14 cellular contexts compared by ENCODE assay signal in the genomic region with DNA sequence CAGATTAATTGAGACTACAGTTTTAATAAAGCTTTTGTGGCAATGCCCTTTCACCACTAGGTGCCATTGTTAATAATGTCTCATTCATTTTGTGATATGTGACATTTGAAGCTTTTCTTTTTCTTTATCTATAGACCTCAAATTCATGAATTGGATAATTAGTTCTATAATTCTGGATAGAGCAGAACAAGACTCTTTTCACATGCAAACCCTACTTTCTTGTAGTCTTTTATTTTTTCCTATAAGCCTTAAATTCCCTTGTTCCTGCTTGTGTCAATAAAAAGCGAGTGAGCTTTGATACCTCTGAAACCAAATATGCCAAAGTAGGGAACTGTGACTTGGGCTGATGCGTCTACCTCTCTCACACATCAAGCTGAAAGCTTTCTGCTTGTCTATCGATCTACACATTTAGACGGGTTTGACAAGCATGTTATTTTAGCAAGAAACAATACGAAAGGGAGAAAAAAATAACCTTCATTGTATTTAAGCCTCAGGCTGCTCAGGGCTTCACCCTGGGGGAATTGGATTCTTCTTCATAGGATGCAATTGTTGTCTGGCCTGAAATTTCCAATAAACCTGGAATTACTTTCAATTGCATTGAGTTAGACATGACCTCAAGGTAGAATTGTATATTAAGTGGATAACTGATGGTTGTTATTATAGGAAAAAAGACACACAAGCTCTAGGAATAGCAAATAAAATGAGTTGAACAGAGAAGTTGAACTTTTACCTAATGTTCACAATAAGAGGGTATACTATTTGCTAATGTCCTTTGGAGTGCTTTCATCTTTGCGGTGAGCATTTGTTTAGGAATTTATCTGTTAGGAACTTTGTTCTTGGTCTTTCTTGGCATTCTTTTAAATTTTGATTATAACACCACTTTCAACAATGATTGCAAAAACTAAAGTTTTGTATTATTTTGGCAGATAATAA.
DNase-seq lines count a peak whose midpoint lies in the region; ATAC-seq, FAIRE-seq and TF ChIP-seq lines count a peak whose summit lies in the region.
"Had no signal": no experiment of that assay in that cellular context is flagged by ENCODE, and none has a peak within 500 bp of the region (broad histone marks: within the 10 kb centered on the region; RNA-seq: fewer than 3 reads in every experiment).

No MANE protein-coding gene starts in this region.

- H3K4me2 ChIP-seq in Karpas-422 (ENCODE audit: low read depth, low read length, poor library complexity, severe bottlenecking) (no peak overlapping the region), neural cell (ENCODE audit: low read length) (no peak overlapping the region), trophoblast cell (ENCODE audit: low read length) (no peak overlapping the region)
- H3K4me2 ChIP-seq: A549 had no signal

- H4K20me1 ChIP-seq in Karpas-422 (ENCODE audit: insufficient read depth, low read depth, low read length), result no peaks in the 10 kb centered on the region
- no peaks in the 10 kb centered on the region for H4K20me1 ChIP-seq in neural cell (ENCODE audit: insufficient read depth)

- H2AK5ac ChIP-seq in trophoblast cell (ENCODE audit: low read length), result no peak overlapping the region

- H2AFZ ChIP-seq in Karpas-422 (ENCODE audit: low read length), result peak overlapping the region; percentile 33; the same call in 1 of the 2 replicates
- no peak overlapping the region for H2AFZ ChIP-seq in neural cell (ENCODE audit: low read depth, low read length)
- H2AFZ ChIP-seq in trophoblast cell (ENCODE audit: insufficient read depth, low read length, poor library complexity), result no peak overlapping the region
- H2AFZ ChIP-seq: GM23248 had no signal

- TF ChIP-seq POLR2A in H54 (IDR thresholded peaks at IDR 0.05; ENCODE audit: low read depth, low read length), result no peak

- ATAC-seq in sciatic nerve, result no peak
- ATAC-seq: A549 had no signal

- H3K4ac ChIP-seq in trophoblast cell (ENCODE audit: low read depth, low read length), result no peak overlapping the region

- H2BK5ac ChIP-seq in trophoblast cell (ENCODE audit: low read depth, low read length, poor library complexity), result no peak overlapping the region

- no peak for TF ChIP-seq RAD21 in neural cell (conservative IDR thresholded peaks at IDR 0.05)

- H3K18ac ChIP-seq in trophoblast cell (ENCODE audit: low read length), result no peak overlapping the region

- no peaks in the 10 kb centered on the region for H3K36me3 ChIP-seq in Karpas-422 (ENCODE audit: insufficient read depth, low read length)
- H3K36me3 ChIP-seq in neural cell (ENCODE audit: insufficient read depth, low read length), result no peaks in the 10 kb centered on the region
- H3K36me3 ChIP-seq in trophoblast cell (ENCODE audit: control insufficient read depth in 1 of 2, insufficient read depth in 2 of 2, low read length in 2 of 2), result no peaks in the 10 kb centered on the region
- H3K36me3 ChIP-seq: BE2C had no signal

- H3K9ac ChIP-seq in Karpas-422 (ENCODE audit: low read length) (no peak overlapping the region), neural cell (ENCODE audit: low read length) (no peak overlapping the region), trophoblast cell (ENCODE audit: low read length) (no peak overlapping the region)
- H3K9ac ChIP-seq: GM23248 had no signal

- H3K4me1 ChIP-seq in Karpas-422 (ENCODE audit: low read length) (peaks cover 4% of the 10 kb centered on the region; the same call in 1 of the 2 replicates), trophoblast cell (ENCODE audit: control insufficient read depth in 1 of 2, insufficient read depth in 2 of 2, low read length in 2 of 2) (no peaks in the 10 kb centered on the region)
- H3K4me1 ChIP-seq: A549, BE2C had no signal

- no peak overlapping the region for H3K23ac ChIP-seq in trophoblast cell (ENCODE audit: low read length)

- H3K9me3 ChIP-seq in Karpas-422 (ENCODE audit: low read length) (no peaks in the 10 kb centered on the region), neural cell (ENCODE audit: low read length) (no peaks in the 10 kb centered on the region), trophoblast cell (ENCODE audit: insufficient read depth, low read depth, low read length) (no peaks in the 10 kb centered on the region)
- H3K9me3 ChIP-seq: A549, BE2C had no signal

- no peak overlapping the region for H4K12ac ChIP-seq in trophoblast cell (ENCODE audit: low read depth, low read length)

- H3K14ac ChIP-seq in trophoblast cell (ENCODE audit: low read length), result no peak overlapping the region

- H3K79me2 ChIP-seq in Karpas-422 (ENCODE audit: low read length), result no peaks in the 10 kb centered on the region
- no peaks in the 10 kb centered on the region for H3K79me2 ChIP-seq in neural cell (replicated peaks; ENCODE audit: insufficient read depth, low read length)
- H3K79me2 ChIP-seq in trophoblast cell (ENCODE audit: control insufficient read depth, insufficient read depth, low read length, poor library complexity), result no peaks in the 10 kb centered on the region

- no peak overlapping the region for H4K91ac ChIP-seq in trophoblast cell (ENCODE audit: low read depth, low read length)

- no peak overlapping the region for H3K4me3 ChIP-seq in Karpas-422 (ENCODE audit: low read length)
- H3K4me3 ChIP-seq in neural cell (ENCODE audit: low read length), result no peak overlapping the region
- H3K4me3 ChIP-seq in trophoblast cell (ENCODE audit: low read depth, low read length), result no peak overlapping the region
- H3K4me3 ChIP-seq: A549, GM23248 had no signal

- peak; percentile 89 for TF ChIP-seq EP300 in neural cell (conservative IDR thresholded peaks at IDR 0.05; ENCODE audit: poor library complexity, severe bottlenecking)

- intact Hi-C loops in cardiac septum (cut with DNase I) (no loop called here), sciatic nerve (cut with DNase I) (no loop called here)

- H4K8ac ChIP-seq in trophoblast cell (ENCODE audit: low read depth, low read length), result no peak overlapping the region

- H3K27me3 ChIP-seq in Karpas-422 (ENCODE audit: low read length), result no peaks in the 10 kb centered on the region
- no peaks in the 10 kb centered on the region for H3K27me3 ChIP-seq in neural cell (ENCODE audit: insufficient read depth, low read depth, low read length)
- H3K27me3 ChIP-seq in trophoblast cell (ENCODE audit: insufficient read depth, low read length), result no peaks in the 10 kb centered on the region
- H3K27me3 ChIP-seq: BE2C had no signal

- H3F3A ChIP-seq in neural cell (ENCODE audit: insufficient read depth, low read length, poor library complexity, severe bottlenecking), result no peaks in the 10 kb centered on the region

- no peak for TF ChIP-seq CTCF in neural cell (IDR thresholded peaks at IDR 0.05; ENCODE audit: poor library complexity, severe bottlenecking)

- no peak overlapping the region for H3K27ac ChIP-seq in Karpas-422 (ENCODE audit: low read length)
- H3K27ac ChIP-seq in neural cell (ENCODE audit: low read length), result no peak overlapping the region
- H3K27ac ChIP-seq in trophoblast cell (ENCODE audit: low read depth, low read length), result no peak overlapping the region
- H3K27ac ChIP-seq: A549, C4-2B, GM23248 had no signal

- WGBS in trophoblast cell (ENCODE audit: extremely low coverage, insufficient coverage, insufficient read length), result no CpG with 5 or more reads among the region's 6 CpGs

- DNase-seq in H54 (ENCODE audit: insufficient read length, low spot score), result no peak
- no peak for DNase-seq in Karpas-422
- DNase-seq in NCI-H2227 treated with DMSO at 0.1 percent for 48 hours (lab: John Stamatoyannopoulos, UW), result peak; percentile 74
- DNase-seq in COR-L47 (lab: John Stamatoyannopoulos, UW), result no peak
- DNase-seq in cardiac septum (ENCODE audit: low spot score), result no peak
- DNase-seq in sciatic nerve (ENCODE audit: low spot score), result no peak
- DNase-seq in trophoblast cell, result no peak
- DNase-seq: BE2C; CD4-positive, alpha-beta memory T cell; GM23248; H9 had no signal

- H3K9me2 ChIP-seq in Karpas-422 (replicated peaks; ENCODE audit: insufficient read depth, low read length) (no peaks in the 10 kb centered on the region), neural cell (ENCODE audit: insufficient read depth, low read length) (no peaks in the 10 kb centered on the region)

- no peak overlapping the region for H2BK12ac ChIP-seq in trophoblast cell (ENCODE audit: low read length)

- H2BK120ac ChIP-seq in trophoblast cell (ENCODE audit: insufficient read depth, low read length, poor library complexity), result no peak overlapping the region

- peak; percentile 33 for FAIRE-seq in H54 (lab: Jason Lieb, UNC)
- FAIRE-seq: A549 had no signal

- no peaks in the 10 kb centered on the region for H3K79me1 ChIP-seq in trophoblast cell (ENCODE audit: low read length)

TF ChIP-seq in neural cell, 6 proteins besides CTCF, POLR2A, EP300 and RAD21:
- TF ChIP-seq MXI1 (conservative IDR thresholded peaks at IDR 0.05; ENCODE audit: poor library complexity, severe bottlenecking) (no peak), POLR2AphosphoS5 (IDR thresholded peaks at IDR 0.05) (peak; percentile 78)
